ENCODE assay signal across 17 cellular contexts in genomic region chr17:73007447-73007846, GRCh38.
DNase-seq lines count a peak whose midpoint lies in the region; ATAC-seq, FAIRE-seq and TF ChIP-seq lines count a peak whose summit lies in the region.
"Had no signal": no experiment of that assay in that cellular context is flagged by ENCODE, and none has a peak within 500 bp of the region (broad histone marks: within the 10 kb centered on the region; RNA-seq: fewer than 3 reads in every experiment).

No MANE protein-coding gene starts in this region.

- no peak overlapping the region for H2AK5ac ChIP-seq in H1 (ENCODE audit: low read depth, low read length)

- H3K9me3 Mint-ChIP-seq in glutamatergic neuron (ENCODE audit: unreplicated experiment), result peaks cover 2% of the 10 kb centered on the region
- H3K9me3 Mint-ChIP-seq in CD4-positive, alpha-beta T cell, result no peaks in the 10 kb centered on the region
- H3K9me3 Mint-ChIP-seq: neural crest cell had no signal

- no peak overlapping the region for H3K27ac Mint-ChIP-seq in glutamatergic neuron (ENCODE audit: unreplicated experiment)
- H3K27ac Mint-ChIP-seq in CD4-positive, alpha-beta T cell, result no peak overlapping the region

- H3K27ac ChIP-seq in BLaER1 treated with 17β-estradiol and CSF1 and Interleukin-3, amounts not matched to agents 10 nM and 100 nM, result no peak overlapping the region
- H3K27ac ChIP-seq in KOPT-K1 (ENCODE audit: low read depth, low read length, poor library complexity, severe bottlenecking) (peak overlapping the region; percentile 1), H1 (ENCODE audit: low read depth, low read length) (no peak overlapping the region), neutrophil (peak overlapping the region; percentile 46)
- H3K27ac ChIP-seq in CD4-positive, alpha-beta T cell (ENCODE audit: low read depth, low read length), result no peak overlapping the region
- H3K27ac ChIP-seq: coronary artery, Peyer's patch, WERI-Rb-1 had no signal

- no peak overlapping the region for H2BK20ac ChIP-seq in H1 (ENCODE audit: low read length)

- no peaks in the 10 kb centered on the region; a peak in 1 of 22 replicates for H4K20me1 ChIP-seq in BLaER1 treated with 17β-estradiol and CSF1 and Interleukin-3, amounts not matched to agents 10 nM and 100 nM
- no peaks in the 10 kb centered on the region for H4K20me1 ChIP-seq in H1 (replicated peaks in 1 of 2; ENCODE audit: control insufficient read depth in 1 of 2, insufficient read depth in 2 of 2, low read length in 2 of 2)

- no peak overlapping the region for H4K91ac ChIP-seq in H1 (replicated peaks; ENCODE audit: insufficient read length, low read length)

- H3K4me2 ChIP-seq in BLaER1 treated with 17β-estradiol and CSF1 and Interleukin-3, amounts not matched to agents 10 nM and 100 nM, result peak overlapping the region in 7 of 11 experiments; percentile 10 to 40 (median 15); a peak in 7 of 22 replicates
- H3K4me2 ChIP-seq in H1 (ENCODE audit: insufficient read depth in 1 of 2, low read depth in 2 of 2, low read length in 2 of 2), result no peak overlapping the region

- no peak overlapping the region for H3K4me3 Mint-ChIP-seq in glutamatergic neuron (ENCODE audit: unreplicated experiment)
- H3K4me3 Mint-ChIP-seq in CD4-positive, alpha-beta T cell, result no peak overlapping the region
- H3K4me3 Mint-ChIP-seq: neural crest cell had no signal

- TF ChIP-seq EP300 in H1 (IDR thresholded peaks at IDR 0.05; ENCODE audit: borderline replicate concordance in 1 of 2, low read depth in 2 of 2, low read length in 2 of 2), result no peak

- H4K8ac ChIP-seq in H1 (ENCODE audit: extremely low read depth, insufficient read depth, low read length), result peak overlapping the region; percentile 11; the same call in 1 of the 2 replicates

- TF ChIP-seq CTCF in H1 (IDR thresholded peaks at IDR 0.05; ENCODE audit: control extremely low read depth in 1 of 3, insufficient read depth in 1 of 3, low read depth in 1 of 3, low read length in 3 of 3) (no peak), neutrophil (IDR thresholded peaks at IDR 0.05) (no peak), glutamatergic neuron (IDR thresholded peaks at IDR 0.05; ENCODE audit: partially characterized antibody, unreplicated experiment) (no peak)
- no peak for TF ChIP-seq CTCF in CD4-positive, alpha-beta T cell (IDR thresholded peaks at IDR 0.05)

- no peak overlapping the region for H3K4ac ChIP-seq in H1 (replicated peaks; ENCODE audit: insufficient read length, low read depth, low read length)

- H3K23ac ChIP-seq in H1 (ENCODE audit: insufficient read length), result no peak overlapping the region

- intact Hi-C loops in CD4-positive, alpha-beta T cell (cut with DNase I, micrococcal nuclease), result loop anchor here in 1 of 2 experiments (10.0 kb wide), 1 partner anchor 63 kb away; no protein-coding TSS in a partner anchor

- H3K23me2 ChIP-seq in H1 (ENCODE audit: low read depth, low read length), result no peaks in the 10 kb centered on the region; the same call in 1 of the 2 replicates

- no peak overlapping the region for H2BK15ac ChIP-seq in H1 (ENCODE audit: low read length)

- no peak overlapping the region for H2BK5ac ChIP-seq in H1 (ENCODE audit: low read depth, low read length)

- H3K27me3 ChIP-seq in BLaER1 treated with 17β-estradiol and CSF1 and Interleukin-3, amounts not matched to agents 10 nM and 100 nM, result no peaks in the 10 kb centered on the region
- H3K27me3 ChIP-seq in H1 (replicated peaks in 1 of 4; ENCODE audit: control insufficient read depth in 3 of 4, extremely low read depth in 1 of 4, insufficient read depth in 3 of 4, low read length in 3 of 4) (no peaks in the 10 kb centered on the region), neutrophil (no peaks in the 10 kb centered on the region)
- H3K27me3 ChIP-seq in CD4-positive, alpha-beta T cell (ENCODE audit: control insufficient read depth, insufficient read depth, low read length), result no peaks in the 10 kb centered on the region
- H3K27me3 ChIP-seq: Peyer's patch had no signal

- no peaks in the 10 kb centered on the region for H3K79me2 ChIP-seq in H1 (ENCODE audit: control insufficient read depth in 1 of 2, insufficient read depth in 2 of 2, low read length in 2 of 2)

- H3K27me3 Mint-ChIP-seq in glutamatergic neuron (ENCODE audit: unreplicated experiment), result peaks cover 6% of the 10 kb centered on the region
- H3K27me3 Mint-ChIP-seq in CD4-positive, alpha-beta T cell, result no peaks in the 10 kb centered on the region

- no peak overlapping the region for H3K18ac ChIP-seq in H1 (ENCODE audit: extremely low read depth, low read length)

- H3K4me1 ChIP-seq in BLaER1 treated with 17β-estradiol and CSF1 and Interleukin-3, amounts not matched to agents 10 nM and 100 nM, result peaks cover 26 to 40% (median 32%) of the 10 kb centered on the region in 10 experiments
- peaks cover 0 to 2% (median 0%) of the 10 kb centered on the region in 4 experiments; a peak in 2 of 7 replicates for H3K4me1 ChIP-seq in H1 (replicated peaks in 1 of 4; ENCODE audit: control insufficient read depth in 3 of 4, insufficient read depth in 4 of 4, low read length in 3 of 4)
- peaks cover 28 to 30% of the 10 kb centered on the region in 2 experiments for H3K4me1 ChIP-seq in neutrophil (ENCODE audit: control insufficient read depth in 1 of 2, insufficient read depth in 1 of 2, low read depth in 1 of 2, low read length in 1 of 2)
- H3K4me1 ChIP-seq: Peyer's patch had no signal

- CTCF ChIA-PET in H1 (lab: Charles Lee; ENCODE audit: partially characterized antibody), result interaction anchor here (0.6 to 1.1 kb wide), 2 partner anchors 282 to 294 kb away, joined by 3 read pairs; no protein-coding TSS in a partner anchor
- CTCF ChIA-PET in CD4-positive, alpha-beta T cell (lab: Charles Lee), result no interaction called here

- no peak overlapping the region for H4K5ac ChIP-seq in H1 (ENCODE audit: insufficient read length, low read depth, low read length)

- DNase-seq in H1 (ENCODE audit: low read depth in 1 of 2, low spot score in 2 of 2) (no peak), SKM-1 (lab: John Stamatoyannopoulos, UW; ENCODE audit: unreplicated experiment) (no peak), glutamatergic neuron (no peak)
- no peak for DNase-seq in CD4-positive, alpha-beta T cell
- DNase-seq: activated CD8-positive, alpha-beta memory T cell treated with anti-CD3 and anti-CD28 coated beads for 24 hours; mesenchymal stem cell; MM.1S; NCI-H2107; Peyer's patch; stimulated activated CD4-positive, alpha-beta T cell treated with anti-CD3 and anti-CD28 coated beads, Interleukin-2, amount 100 ng/mL, for 24 hours; WERI-Rb-1 had no signal

- H3K4me1 Mint-ChIP-seq in glutamatergic neuron (ENCODE audit: low read depth, unreplicated experiment), result peaks cover 5% of the 10 kb centered on the region
- peaks cover 11% of the 10 kb centered on the region for H3K4me1 Mint-ChIP-seq in CD4-positive, alpha-beta T cell (ENCODE audit: low read depth)

- no peak for ATAC-seq in GM19397 (IDR thresholded peaks at IDR 0.05; ENCODE audit: unreplicated experiment)
- no peak for ATAC-seq in CD4-positive, alpha-beta T cell (ENCODE audit: poor library complexity)

- no peak overlapping the region for H2AFZ ChIP-seq in H1 (ENCODE audit: low read length)

- 92% methylated on average over 8 of the region's 8 CpGs; no CpG with 5 or more reads in 1 of the 2 experiments for WGBS in H1 (ENCODE audit: extremely low coverage in 1 of 2, insufficient coverage in 1 of 2, insufficient read length in 1 of 2, insufficient replicate concordance in 2 of 2, low coverage in 1 of 2, low lambda C conversion rate in 2 of 2, missing lambda C conversion rate in 1 of 2), 2 experiments

- peaks cover 0 to 13% (median 0%) of the 10 kb centered on the region in 11 experiments; a peak in 3 of 22 replicates for H3K36me3 ChIP-seq in BLaER1 treated with 17β-estradiol and CSF1 and Interleukin-3, amounts not matched to agents 10 nM and 100 nM
- H3K36me3 ChIP-seq in KOPT-K1 (ENCODE audit: insufficient read depth, low read length), result no peaks in the 10 kb centered on the region
- H3K36me3 ChIP-seq in H1 (ENCODE audit: control insufficient read depth in 2 of 4, insufficient read depth in 4 of 4, low read length in 3 of 4), result no peaks in the 10 kb centered on the region
- no peaks in the 10 kb centered on the region for H3K36me3 ChIP-seq in neutrophil
- H3K36me3 ChIP-seq: Peyer's patch, WERI-Rb-1 had no signal

- TF ChIP-seq RAD21 in H1 (IDR thresholded peaks at IDR 0.05 in 1 of 2, conservative IDR thresholded peaks at IDR 0.05 in 1 of 2; ENCODE audit: low read depth in 2 of 2, low read length in 2 of 2), result no peak

- no peak for FAIRE-seq in H1 (lab: Jason Lieb, UNC)

- H3K9me3 ChIP-seq in BLaER1 treated with 17β-estradiol and CSF1 and Interleukin-3, amounts not matched to agents 10 nM and 100 nM (replicated peaks in 1 of 11), result no peaks in the 10 kb centered on the region
- no peaks in the 10 kb centered on the region for H3K9me3 ChIP-seq in KOPT-K1 (ENCODE audit: insufficient read depth, low read length, poor library complexity, severe bottlenecking)
- no peaks in the 10 kb centered on the region for H3K9me3 ChIP-seq in H1 (ENCODE audit: insufficient read depth in 2 of 2, low read depth in 1 of 2, low read length in 1 of 2)
- no peaks in the 10 kb centered on the region for H3K9me3 ChIP-seq in neutrophil
- H3K9me3 ChIP-seq in CD4-positive, alpha-beta T cell (ENCODE audit: control insufficient read depth, low read length), result no peaks in the 10 kb centered on the region
- H3K9me3 ChIP-seq: Peyer's patch had no signal

- no peak overlapping the region for H3K14ac ChIP-seq in H1 (ENCODE audit: insufficient read length)

- H3K9ac ChIP-seq in BLaER1 treated with 17β-estradiol and CSF1 and Interleukin-3, amounts not matched to agents 10 nM and 100 nM, result no peak overlapping the region
- no peak overlapping the region for H3K9ac ChIP-seq in H1 (replicated peaks in 1 of 4; ENCODE audit: extremely low read depth in 1 of 4, low read depth in 3 of 4, low read length in 3 of 4)

- POLR2A ChIA-PET in H1 (lab: Charles Lee; ENCODE audit: partially characterized antibody), result no interaction called here
- POLR2A ChIA-PET in CD4-positive, alpha-beta T cell (lab: Charles Lee), result no interaction called here

- no peaks in the 10 kb centered on the region; the same call in 1 of the 2 replicates for H3K79me1 ChIP-seq in H1 (ENCODE audit: low read depth, low read length)

- TF ChIP-seq POLR2A in H1 (IDR thresholded peaks at IDR 0.05; ENCODE audit: control extremely low read depth in 1 of 2, low read depth in 2 of 2, low read length in 2 of 2), result no peak

- no peaks in the 10 kb centered on the region for H3K36me3 Mint-ChIP-seq in glutamatergic neuron (ENCODE audit: unreplicated experiment)
- H3K36me3 Mint-ChIP-seq in CD4-positive, alpha-beta T cell (ENCODE audit: low read depth), result peaks cover 5% of the 10 kb centered on the region

- no peak overlapping the region for H3K56ac ChIP-seq in H1 (replicated peaks; ENCODE audit: insufficient read length, low read depth, low read length)

- H2BK12ac ChIP-seq in H1 (ENCODE audit: low read depth, low read length), result no peak overlapping the region

- no peak overlapping the region for H2BK120ac ChIP-seq in H1 (replicated peaks; ENCODE audit: low read depth, low read length)

- H3K4me3 ChIP-seq in BLaER1 treated with 17β-estradiol and CSF1 and Interleukin-3, amounts not matched to agents 10 nM and 100 nM, result no peak overlapping the region
- H3K4me3 ChIP-seq in H1 (ENCODE audit: extremely low read depth in 1 of 4, insufficient read depth in 2 of 4, low read depth in 3 of 4, low read length in 4 of 4), result no peak overlapping the region
- no peak overlapping the region for H3K4me3 ChIP-seq in neutrophil (ENCODE audit: low read depth in 1 of 2, low read length in 1 of 2)
- H3K4me3 ChIP-seq: coronary artery, Peyer's patch had no signal

Comparison
In these comparisons a context has a peak if more than half of its experiments do, and no peak if none do; other contexts are left out.
1. H3K27ac ChIP-seq: peak in KOPT-K1 (single experiment) and neutrophil (single experiment); none in BLaER1 treated with 17β-estradiol and CSF1 and Interleukin-3, amounts not matched to agents 10 nM and 100 nM (0 of 11), H1 (single experiment) and CD4-positive, alpha-beta T cell (single experiment).
2. H3K4me2 ChIP-seq: peak in BLaER1 treated with 17β-estradiol and CSF1 and Interleukin-3, amounts not matched to agents 10 nM and 100 nM (7 of 11); none in H1 (0 of 2).